In the genomic region with DNA sequence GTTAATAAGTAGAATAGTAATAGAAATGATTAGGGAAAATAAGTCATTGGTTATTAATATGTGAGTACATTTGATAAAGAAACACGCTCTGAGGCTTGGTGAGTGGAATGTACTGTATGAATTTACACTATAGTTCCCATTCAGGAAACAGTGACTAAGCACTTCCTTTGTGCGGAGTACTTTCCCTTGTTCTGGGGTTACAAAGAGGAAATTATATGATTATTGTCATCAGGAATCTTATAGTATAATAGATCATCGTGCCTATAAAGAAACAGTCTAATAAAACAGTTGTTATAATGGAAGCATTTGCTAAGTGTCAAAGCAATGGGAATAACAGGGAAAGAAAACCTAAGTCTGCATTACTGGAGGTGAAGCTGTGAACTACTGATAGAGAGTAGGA, we compare ENCODE assay signal across 21 cellular contexts.
DNase-seq lines count a peak whose midpoint lies in the region; ATAC-seq, FAIRE-seq and TF ChIP-seq lines count a peak whose summit lies in the region.
"Had no signal": no experiment of that assay in that cellular context is flagged by ENCODE, and none has a peak within 500 bp of the region (broad histone marks: within the 10 kb centered on the region; RNA-seq: fewer than 3 reads in every experiment).

No MANE protein-coding gene starts in this region.

- H3K4me2 ChIP-seq in keratinocyte (ENCODE audit: control insufficient read depth, extremely low read depth, insufficient read depth, low read depth, low read length), result no peak overlapping the region

- no peaks in the 10 kb centered on the region for H3K9me3 ChIP-seq in keratinocyte (ENCODE audit: control insufficient read depth, low read depth, low read length)
- H3K9me3 ChIP-seq: right lobe of liver, stomach, upper lobe of left lung had no signal

- H3K4me3 ChIP-seq in bronchial epithelial cell (ENCODE audit: low read depth, low read length) (no peak overlapping the region), keratinocyte (ENCODE audit: control insufficient read depth in 2 of 3, extremely low read depth in 1 of 3, insufficient read depth in 2 of 3, low read depth in 1 of 3, low read length in 3 of 3) (no peak overlapping the region)
- H3K4me3 ChIP-seq: dorsolateral prefrontal cortex, right lobe of liver, stomach, upper lobe of left lung had no signal

- H3K36me3 Mint-ChIP-seq in natural killer cell, result no peaks in the 10 kb centered on the region
- H3K36me3 Mint-ChIP-seq: CD8-positive, alpha-beta T cell had no signal

- H3K9me3 Mint-ChIP-seq in natural killer cell, result no peaks in the 10 kb centered on the region
- H3K9me3 Mint-ChIP-seq: CD8-positive, alpha-beta T cell had no signal

- no peak overlapping the region for H3K27ac Mint-ChIP-seq in natural killer cell
- H3K27ac Mint-ChIP-seq: CD8-positive, alpha-beta T cell had no signal

- no peak overlapping the region for H3K9ac ChIP-seq in keratinocyte (ENCODE audit: control insufficient read depth, extremely low read depth, insufficient read depth, low read length)

- H3K9me1 ChIP-seq in keratinocyte (ENCODE audit: control insufficient read depth, extremely low read depth, insufficient read depth, low read length), result no peaks in the 10 kb centered on the region

- H3K36me3 ChIP-seq in bronchial epithelial cell (ENCODE audit: control insufficient read depth, insufficient read depth, low read length), result no peaks in the 10 kb centered on the region
- H3K36me3 ChIP-seq in keratinocyte (ENCODE audit: control insufficient read depth in 2 of 2, extremely low read depth in 1 of 2, insufficient read depth in 2 of 2, low read length in 2 of 2), result no peaks in the 10 kb centered on the region
- H3K36me3 ChIP-seq: right lobe of liver, stomach, upper lobe of left lung had no signal

- peak overlapping the region; percentile 36 for H2AFZ ChIP-seq in keratinocyte (ENCODE audit: control insufficient read depth, low read length)

- DNase-seq in Daoy (ENCODE audit: low read depth) (peak; percentile 4), KBM-7 (peak; percentile 5), bronchial epithelial cell (ENCODE audit: low read depth) (peak; percentile 61), keratinocyte (ENCODE audit: low read depth, low spot score) (no peak), natural killer cell (no peak), NCI-H226 (no peak), NCI-H345 (lab: John Stamatoyannopoulos, UW) (no peak)
- DNase-seq in NK-92 treated with Interleukin-12 subunit alpha and Interleukin-12 subunit beta, amount 100 ng/mL, for 24 hours (lab: John Stamatoyannopoulos, UW), result no peak
- DNase-seq: activated CD4-positive, alpha-beta T cell treated with anti-CD3 and anti-CD28 coated beads, Interleukin-2, amount 50 U/mL, for 48 hours; activated naive CD4-positive, alpha-beta T cell treated with Interleukin-2 at 50 U/mL for 16 hours; activated T-cell treated with anti-CD3 and anti-CD28 coated beads, Interleukin-2, amount 50 U/mL, for 1 hour; aorta; CD8-positive, alpha-beta T cell; dorsolateral prefrontal cortex; NCI-H1417 treated with DMSO at 0.1 percent for 48 hours; right lobe of liver; stimulated activated CD4-positive, alpha-beta T cell treated with anti-CD3 and anti-CD28 coated beads, Interleukin-1b, Interleukin-23, amount 100 ng/mL, for 48 hours; stomach; T-helper 1 cell; upper lobe of left lung had no signal

- no peak for ATAC-seq in natural killer cell
- ATAC-seq: CD8-positive, alpha-beta T cell; esophagus mucosa; right lobe of liver had no signal

- in situ Hi-C loops in KBM-7 (cut with MboI; ENCODE audit: low pct_unique_long_range_greater_than_20kb, low sequenced_read_pairs), result no loop called here

- intact Hi-C loops in natural killer cell (cut with micrococcal nuclease), result no loop called here

- FAIRE-seq in bronchial epithelial cell (lab: Jason Lieb, UNC), result no peak
- FAIRE-seq in keratinocyte (lab: Jason Lieb, UNC), result peak; percentile 13

- peaks cover 0 to 8% of the 10 kb centered on the region in 2 donors for H3K4me1 Mint-ChIP-seq in natural killer cell

- no peaks in the 10 kb centered on the region for H3K79me2 ChIP-seq in keratinocyte (ENCODE audit: control insufficient read depth, insufficient read depth, low read length)

- H3K27ac ChIP-seq in keratinocyte (ENCODE audit: control insufficient read depth, insufficient read depth, low read length), result no peak overlapping the region
- H3K27ac ChIP-seq: dorsolateral prefrontal cortex, right lobe of liver, stomach, upper lobe of left lung had no signal

- H3K4me3 Mint-ChIP-seq in natural killer cell, result no peak overlapping the region
- H3K4me3 Mint-ChIP-seq: CD8-positive, alpha-beta T cell had no signal

- no peaks in the 10 kb centered on the region for H3K4me1 ChIP-seq in keratinocyte (ENCODE audit: control insufficient read depth, extremely low read depth, insufficient read depth, low read length)
- H3K4me1 ChIP-seq: right lobe of liver, stomach, upper lobe of left lung had no signal

- no peaks in the 10 kb centered on the region for H4K20me1 ChIP-seq in keratinocyte (ENCODE audit: control insufficient read depth, extremely low read depth, insufficient read depth, low read length)

- dilution Hi-C loops in keratinocyte (cut with MboI; ENCODE audit: extremely low pct_ligation_motif_present, low sequenced_read_pairs), result no loop called here

- TF ChIP-seq CTCF in bronchial epithelial cell (IDR thresholded peaks at IDR 0.05; ENCODE audit: insufficient read depth, low read length, severe bottlenecking), result no peak
- no peak for TF ChIP-seq CTCF in keratinocyte (optimal IDR thresholded peaks at IDR 0.05 in 1 of 3, IDR thresholded peaks at IDR 0.05 in 1 of 3, conservative IDR thresholded peaks at IDR 0.05 in 1 of 3; ENCODE audit: extremely low read depth in 1 of 3, insufficient read depth in 2 of 3, low read length in 3 of 3)
- no peak for TF ChIP-seq CTCF in natural killer cell (IDR thresholded peaks at IDR 0.05)

- H3K27me3 ChIP-seq in bronchial epithelial cell (ENCODE audit: control insufficient read depth, insufficient read depth, low read length) (no peaks in the 10 kb centered on the region), keratinocyte (ENCODE audit: control insufficient read depth, extremely low read depth, insufficient read depth, low read length) (no peaks in the 10 kb centered on the region)
- H3K27me3 ChIP-seq: right lobe of liver, stomach, upper lobe of left lung had no signal

- no peaks in the 10 kb centered on the region for H3K27me3 Mint-ChIP-seq in natural killer cell (ENCODE audit: low read depth in 2 of 2)

Comparison
In these comparisons a context has a peak if more than half of its experiments do, and no peak if none do; other contexts are left out.
1. DNase-seq: peak in Daoy (single experiment), KBM-7 (single experiment) and bronchial epithelial cell (single experiment); none in keratinocyte (single experiment), natural killer cell (single experiment), NCI-H226 (single experiment), NK-92 treated with Interleukin-12 subunit alpha and Interleukin-12 subunit beta, amount 100 ng/mL, for 24 hours (single experiment) and NCI-H345 (single experiment).